Comparison of ENCODE assay signal across 12 cellular contexts in genomic region chr9:74172874-74173273, GRCh38.
DNase-seq lines count a peak whose midpoint lies in the region; ATAC-seq and TF ChIP-seq lines count a peak whose summit lies in the region.
"Had no signal": no experiment of that assay in that cellular context is flagged by ENCODE, and none has a peak within 500 bp of the region (broad histone marks: within the 10 kb centered on the region; RNA-seq: fewer than 3 reads in every experiment).

No MANE protein-coding gene starts in this region.

- no peak overlapping the region for H3K9ac ChIP-seq in KMS-11

- no peak overlapping the region for H3K4me3 Mint-ChIP-seq in stimulated activated effector memory CD8-positive, alpha-beta T cell treated with anti-CD3 and anti-CD28 coated beads, Interleukin-12 subunit alpha, Interleukin-12 subunit beta, amount 100 ng/mL, for 72 hours
- H3K4me3 Mint-ChIP-seq: nephron progenitor cell had no signal

- no peaks in the 10 kb centered on the region for H3K36me3 ChIP-seq in KMS-11 (ENCODE audit: insufficient read depth)
- H3K36me3 ChIP-seq in body of pancreas (replicated peaks in 1 of 2; ENCODE audit: insufficient read depth in 1 of 2, low read depth in 2 of 2): no peaks in the 10 kb centered on the region

- no peaks in the 10 kb centered on the region for H3K79me2 ChIP-seq in KMS-11 (ENCODE audit: insufficient read depth, low read depth)

- H3K27ac ChIP-seq in KMS-11: no peak overlapping the region
- no peak overlapping the region for H3K27ac ChIP-seq in body of pancreas

- H3K36me3 Mint-ChIP-seq in stimulated activated effector memory CD8-positive, alpha-beta T cell treated with anti-CD3 and anti-CD28 coated beads, Interleukin-12 subunit alpha, Interleukin-12 subunit beta, amount 100 ng/mL, for 72 hours: no peaks in the 10 kb centered on the region

- no peaks in the 10 kb centered on the region for H4K20me1 ChIP-seq in KMS-11 (ENCODE audit: insufficient read depth)

- no peaks in the 10 kb centered on the region for H3K27me3 ChIP-seq in KMS-11 (ENCODE audit: insufficient read depth, low read depth)
- no peaks in the 10 kb centered on the region for H3K27me3 ChIP-seq in body of pancreas

- H3K4me2 ChIP-seq in KMS-11: 0 out of 2 replicates have a peak overlapping the region, but pooled peaks have one; percentile 26

- no peak for TF ChIP-seq POLR2A in body of pancreas (IDR thresholded peaks at IDR 0.05)

- TF ChIP-seq CTCF in KMS-11 (conservative IDR thresholded peaks at IDR 0.05; ENCODE audit: low read depth, low read length) (no peak), body of pancreas (IDR thresholded peaks at IDR 0.05) (no peak)

- H3K9me3 Mint-ChIP-seq in stimulated activated effector memory CD8-positive, alpha-beta T cell treated with anti-CD3 and anti-CD28 coated beads, Interleukin-12 subunit alpha, Interleukin-12 subunit beta, amount 100 ng/mL, for 72 hours: peaks cover 6% of the 10 kb centered on the region
- H3K9me3 Mint-ChIP-seq: nephron progenitor cell had no signal

- no peak overlapping the region for H2AFZ ChIP-seq in KMS-11 (ENCODE audit: low read depth)

- no peaks in the 10 kb centered on the region for H3K4me1 Mint-ChIP-seq in stimulated activated effector memory CD8-positive, alpha-beta T cell treated with anti-CD3 and anti-CD28 coated beads, Interleukin-12 subunit alpha, Interleukin-12 subunit beta, amount 100 ng/mL, for 72 hours
- H3K4me1 Mint-ChIP-seq: nephron progenitor cell had no signal

- WGBS in body of pancreas, 2 donors: 42 to 54% methylated on average over 3 of the region's 3 CpGs

- H3K4me1 ChIP-seq in KMS-11 (ENCODE audit: low read depth, poor library complexity, severe bottlenecking): peaks cover 14% of the 10 kb centered on the region
- H3K4me1 ChIP-seq in body of pancreas: no peaks in the 10 kb centered on the region

- ATAC-seq in GM18498 (IDR thresholded peaks at IDR 0.05; ENCODE audit: unreplicated experiment) (peak; percentile 99), GM19467 (IDR thresholded peaks at IDR 0.05; ENCODE audit: unreplicated experiment) (peak; percentile 96), HG02970 (IDR thresholded peaks at IDR 0.05; ENCODE audit: low FRiP score, unreplicated experiment) (peak; percentile 99), body of pancreas (no peak)
- no peak for ATAC-seq in stimulated activated effector memory CD8-positive, alpha-beta T cell treated with anti-CD3 and anti-CD28 coated beads, Interleukin-12 subunit alpha, Interleukin-12 subunit beta, amount 100 ng/mL, for 72 hours

- intact Hi-C loops in body of pancreas (cut with DNase I): no loop called here

- H3K9me3 ChIP-seq in body of pancreas: no peaks in the 10 kb centered on the region

- DNase-seq in stimulated activated effector memory CD8-positive, alpha-beta T cell treated with anti-CD3 and anti-CD28 coated beads, Interleukin-12 subunit alpha, Interleukin-12 subunit beta, amount 100 ng/mL, for 72 hours (ENCODE audit: low spot score in 2 of 2): no peak
- DNase-seq in ecto neural progenitor cell (ENCODE audit: low spot score): no peak
- DNase-seq in body of pancreas: no peak
- no peak for DNase-seq in HT-29 (ENCODE audit: low spot score)
- DNase-seq: anterior cingulate cortex, NCI-H2171 treated with DMSO at 0.1 percent for 48 hours, nephron progenitor cell, substantia nigra had no signal

- H3K4me3 ChIP-seq in KMS-11 (IDR thresholded peaks at IDR 0.05; ENCODE audit: insufficient read depth, low read depth, low read length) (no peak overlapping the region), body of pancreas (no peak overlapping the region)

- H3K27ac Mint-ChIP-seq in stimulated activated effector memory CD8-positive, alpha-beta T cell treated with anti-CD3 and anti-CD28 coated beads, Interleukin-12 subunit alpha, Interleukin-12 subunit beta, amount 100 ng/mL, for 72 hours: no peak overlapping the region
- H3K27ac Mint-ChIP-seq: nephron progenitor cell had no signal

Comparison
In these comparisons a context has a peak if more than half of its experiments do, and no peak if none do; other contexts are left out.
1. ATAC-seq: peak in GM18498 (single experiment), GM19467 (single experiment) and HG02970 (single experiment); none in stimulated activated effector memory CD8-positive, alpha-beta T cell treated with anti-CD3 and anti-CD28 coated beads, Interleukin-12 subunit alpha, Interleukin-12 subunit beta, amount 100 ng/mL, for 72 hours (single experiment) and body of pancreas (single experiment).